8 cellular contexts compared by ENCODE assay signal in the genomic region with DNA sequence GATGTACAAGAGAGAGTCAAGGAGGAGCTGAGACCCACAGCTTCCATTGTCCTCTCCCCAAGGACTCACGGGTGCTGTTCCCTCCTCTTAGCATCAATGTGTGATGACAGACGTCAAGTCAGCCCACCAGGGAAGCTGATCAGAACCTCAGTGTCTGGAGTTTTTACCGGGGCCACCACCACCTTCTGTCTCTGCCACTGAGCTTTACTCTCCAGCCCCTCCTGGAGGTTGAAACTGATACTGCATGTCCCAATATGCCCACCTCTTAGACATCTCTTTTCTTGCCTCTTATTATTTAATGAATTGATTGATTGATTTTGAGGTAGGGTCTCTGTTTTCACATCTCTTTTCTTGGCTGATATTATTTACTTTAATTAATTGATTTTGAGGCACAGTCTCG. TPM values are rescaled to one million over a fixed set of nuclear protein-coding genes. Genes with fewer than 3 reads are reported as not detected.
DNase-seq lines count a peak whose midpoint lies in the region; ATAC-seq and TF ChIP-seq lines count a peak whose summit lies in the region.

No MANE protein-coding gene starts in this region.

- WGBS in liver = 36% methylated on average over 4 of the region's 4 CpGs

- H3K4me3 Mint-ChIP-seq in brain = no peak overlapping the region

- H3K27ac ChIP-seq in AG04450 (ENCODE audit: low read depth, low read length) = no peak overlapping the region
- no peak overlapping the region for H3K27ac ChIP-seq in liver (ENCODE audit: low read depth in 1 of 2, low read length in 2 of 2)

- no peak overlapping the region for H3K27ac Mint-ChIP-seq in brain

- H3K4me1 ChIP-seq in liver (ENCODE audit: control insufficient read depth in 4 of 4, insufficient read depth in 4 of 4, low read length in 3 of 4) = no peaks in the 10 kb centered on the region

- POLR2A ChIA-PET in AG04450 (lab: Yijun Ruan, JAX) = no interaction called here

- H3K27me3 Mint-ChIP-seq in brain = peaks cover 6% of the 10 kb centered on the region

- CTCF ChIA-PET in AG04450 (lab: Charles Lee) = no interaction called here

- no peaks in the 10 kb centered on the region for H3K36me3 Mint-ChIP-seq in brain

- H3K9ac ChIP-seq in liver (ENCODE audit: low read depth in 1 of 2, low read length in 2 of 2) = no peak overlapping the region

- H3K4me3 ChIP-seq in AG04450 (ENCODE audit: low read depth, low read length) = no peak overlapping the region
- H3K4me3 ChIP-seq in liver (ENCODE audit: low read depth in 1 of 3, low read length in 3 of 3) = no peak overlapping the region

- no peak for DNase-seq in AG04450 (ENCODE audit: low read depth, low spot score)
- peak; percentile 48 for DNase-seq in NCI-H1092 (lab: John Stamatoyannopoulos, UW)
- peak; percentile 47 for DNase-seq in UCSD-AML1 (lab: John Stamatoyannopoulos, UW; ENCODE audit: unreplicated experiment)
- DNase-seq in stimulated activated CD8-positive, alpha-beta memory T cell treated with anti-CD3 and anti-CD28 coated beads, Interleukin-2, amount 100 ng/mL, for 48 hours (ENCODE audit: low read depth in 2 of 2) = peak; percentile 48 to 74

- ATAC-seq in GM18858 (IDR thresholded peaks at IDR 0.05; ENCODE audit: unreplicated experiment) (peak; percentile 40), HG02571 (IDR thresholded peaks at IDR 0.05; ENCODE audit: unreplicated experiment) (no peak)

- peak; percentile 73 to 84 for TF ChIP-seq RAD21 in liver (IDR thresholded peaks at IDR 0.05)

- peaks cover 0 to 3% (median 0%) of the 10 kb centered on the region in 5 experiments for H3K9me3 Mint-ChIP-seq in brain

- TF ChIP-seq CTCF in AG04450 (IDR thresholded peaks at IDR 0.05; ENCODE audit: low read depth, low read length) = peak; percentile 51
- TF ChIP-seq CTCF in brain (conservative IDR thresholded peaks at IDR 0.05) = peak; percentile 31 to 68
- TF ChIP-seq CTCF in liver (IDR thresholded peaks at IDR 0.05; ENCODE audit: low read depth, low read length, missing input control) = peak; percentile 81

- H3K36me3 ChIP-seq in liver (ENCODE audit: control insufficient read depth in 4 of 4, insufficient read depth in 3 of 4, low read depth in 1 of 4, low read length in 3 of 4) = no peaks in the 10 kb centered on the region

- H3K9me3 ChIP-seq in AG04450 (ENCODE audit: control insufficient read depth, insufficient read depth, low read length) (peaks cover 3% of the 10 kb centered on the region; the same call in 1 of the 2 replicates), liver (ENCODE audit: control insufficient read depth in 4 of 4, low read length in 3 of 4) (no peaks in the 10 kb centered on the region)

- no peaks in the 10 kb centered on the region for H3K27me3 ChIP-seq in AG04450 (ENCODE audit: control insufficient read depth, insufficient read depth, low read length)
- H3K27me3 ChIP-seq in liver (ENCODE audit: control insufficient read depth in 4 of 4, insufficient read depth in 4 of 4, low read length in 3 of 4) = no peaks in the 10 kb centered on the region

- H3K4me1 Mint-ChIP-seq in brain = no peaks in the 10 kb centered on the region

TF ChIP-seq in liver, 16 proteins besides CTCF, POLR2A, EP300 and RAD21:
- TF ChIP-seq HNF4A (conservative IDR thresholded peaks at IDR 0.05) = no peak
- TF ChIP-seq, protein P1, sequence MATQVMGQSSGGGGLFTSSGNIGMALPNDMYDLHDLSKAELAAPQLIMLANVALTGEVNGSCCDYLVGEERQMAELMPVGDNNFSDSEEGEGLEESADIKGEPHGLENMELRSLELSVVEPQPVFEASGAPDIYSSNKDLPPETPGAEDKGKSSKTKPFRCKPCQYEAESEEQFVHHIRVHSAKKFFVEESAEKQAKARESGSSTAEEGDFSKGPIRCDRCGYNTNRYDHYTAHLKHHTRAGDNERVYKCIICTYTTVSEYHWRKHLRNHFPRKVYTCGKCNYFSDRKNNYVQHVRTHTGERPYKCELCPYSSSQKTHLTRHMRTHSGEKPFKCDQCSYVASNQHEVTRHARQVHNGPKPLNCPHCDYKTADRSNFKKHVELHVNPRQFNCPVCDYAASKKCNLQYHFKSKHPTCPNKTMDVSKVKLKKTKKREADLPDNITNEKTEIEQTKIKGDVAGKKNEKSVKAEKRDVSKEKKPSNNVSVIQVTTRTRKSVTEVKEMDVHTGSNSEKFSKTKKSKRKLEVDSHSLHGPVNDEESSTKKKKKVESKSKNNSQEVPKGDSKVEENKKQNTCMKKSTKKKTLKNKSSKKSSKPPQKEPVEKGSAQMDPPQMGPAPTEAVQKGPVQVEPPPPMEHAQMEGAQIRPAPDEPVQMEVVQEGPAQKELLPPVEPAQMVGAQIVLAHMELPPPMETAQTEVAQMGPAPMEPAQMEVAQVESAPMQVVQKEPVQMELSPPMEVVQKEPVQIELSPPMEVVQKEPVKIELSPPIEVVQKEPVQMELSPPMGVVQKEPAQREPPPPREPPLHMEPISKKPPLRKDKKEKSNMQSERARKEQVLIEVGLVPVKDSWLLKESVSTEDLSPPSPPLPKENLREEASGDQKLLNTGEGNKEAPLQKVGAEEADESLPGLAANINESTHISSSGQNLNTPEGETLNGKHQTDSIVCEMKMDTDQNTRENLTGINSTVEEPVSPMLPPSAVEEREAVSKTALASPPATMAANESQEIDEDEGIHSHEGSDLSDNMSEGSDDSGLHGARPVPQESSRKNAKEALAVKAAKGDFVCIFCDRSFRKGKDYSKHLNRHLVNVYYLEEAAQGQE (IDR thresholded peaks at IDR 0.05) = no peak
- TF ChIP-seq FOXA2 (IDR thresholded peaks at IDR 0.05) = no peak
- no peak for TF ChIP-seq GABPA (IDR thresholded peaks at IDR 0.05 in 1 of 2, conservative IDR thresholded peaks at IDR 0.05 in 1 of 2)
- TF ChIP-seq, protein P2, sequence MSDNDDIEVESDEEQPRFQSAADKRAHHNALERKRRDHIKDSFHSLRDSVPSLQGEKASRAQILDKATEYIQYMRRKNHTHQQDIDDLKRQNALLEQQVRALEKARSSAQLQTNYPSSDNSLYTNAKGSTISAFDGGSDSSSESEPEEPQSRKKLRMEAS (IDR thresholded peaks at IDR 0.05) = no peak
- no peak for TF ChIP-seq HNF4G (IDR thresholded peaks at IDR 0.05)
- no peak for TF ChIP-seq TAF1 (conservative IDR thresholded peaks at IDR 0.05)
- TF ChIP-seq, protein P3, sequence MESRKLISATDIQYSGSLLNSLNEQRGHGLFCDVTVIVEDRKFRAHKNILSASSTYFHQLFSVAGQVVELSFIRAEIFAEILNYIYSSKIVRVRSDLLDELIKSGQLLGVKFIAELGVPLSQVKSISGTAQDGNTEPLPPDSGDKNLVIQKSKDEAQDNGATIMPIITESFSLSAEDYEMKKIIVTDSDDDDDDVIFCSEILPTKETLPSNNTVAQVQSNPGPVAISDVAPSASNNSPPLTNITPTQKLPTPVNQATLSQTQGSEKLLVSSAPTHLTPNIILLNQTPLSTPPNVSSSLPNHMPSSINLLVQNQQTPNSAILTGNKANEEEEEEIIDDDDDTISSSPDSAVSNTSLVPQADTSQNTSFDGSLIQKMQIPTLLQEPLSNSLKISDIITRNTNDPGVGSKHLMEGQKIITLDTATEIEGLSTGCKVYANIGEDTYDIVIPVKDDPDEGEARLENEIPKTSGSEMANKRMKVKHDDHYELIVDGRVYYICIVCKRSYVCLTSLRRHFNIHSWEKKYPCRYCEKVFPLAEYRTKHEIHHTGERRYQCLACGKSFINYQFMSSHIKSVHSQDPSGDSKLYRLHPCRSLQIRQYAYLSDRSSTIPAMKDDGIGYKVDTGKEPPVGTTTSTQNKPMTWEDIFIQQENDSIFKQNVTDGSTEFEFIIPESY (IDR thresholded peaks at IDR 0.05) = no peak
- TF ChIP-seq FOXA1 (IDR thresholded peaks at IDR 0.05) = no peak
- TF ChIP-seq NR2F2 (IDR thresholded peaks at IDR 0.05) = no peak
- no peak for TF ChIP-seq SP1 (IDR thresholded peaks at IDR 0.05)
- TF ChIP-seq, protein P4, sequence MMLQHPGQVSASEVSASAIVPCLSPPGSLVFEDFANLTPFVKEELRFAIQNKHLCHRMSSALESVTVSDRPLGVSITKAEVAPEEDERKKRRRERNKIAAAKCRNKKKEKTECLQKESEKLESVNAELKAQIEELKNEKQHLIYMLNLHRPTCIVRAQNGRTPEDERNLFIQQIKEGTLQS (IDR thresholded peaks at IDR 0.05) = no peak
- no peak for TF ChIP-seq YY1 (IDR thresholded peaks at IDR 0.05)
- no peak for TF ChIP-seq JUND (IDR thresholded peaks at IDR 0.05)
TF ChIP-seq in liver: peak in this region for 0.

RNA-seq across cellular contexts. Expression of a gene that starts 10.3 kb away (rescaled TPM):
- 10.2 and 11.3 TPM in 2 replicates for polyA plus RNA-seq in AG04450 (2011; rRNA removed)
- 5.6 and 7.9 TPM in 2 replicates for polyA minus RNA-seq in AG04450 (2011; rRNA and poly(A)+ RNA removed)
- 13.1 TPM for polyA plus RNA-seq in brain (ENCODE audit: insufficient read depth, low read depth, low replicate concordance)
- total RNA-seq in liver = 10 to 100 TPM; 16.2 to 49.1 TPM
- 10 to 100 TPM in 1 of 2 donors, 1 to 10 TPM in 1; 5.2 to 22.2 TPM for polyA plus RNA-seq in liver

RNA-seq across cellular contexts. Expression of a gene that starts 33.7 kb away (rescaled TPM):
- polyA plus RNA-seq in AG04450 (2011; rRNA removed) (not detected in 2 replicates), brain (ENCODE audit: insufficient read depth, low read depth, low replicate concordance) (not detected), liver (under 1 TPM in 1 of 2 donors, not detected in 1; 0.26 TPM)
- polyA minus RNA-seq in AG04450 (2011; rRNA and poly(A)+ RNA removed) = not detected in 2 replicates
- not detected for total RNA-seq in liver

RNA-seq across cellular contexts. Expression of a gene that starts 44.1 kb away (rescaled TPM):
- polyA plus RNA-seq in AG04450 (2011; rRNA removed) (not detected in 2 replicates), brain (ENCODE audit: insufficient read depth, low read depth, low replicate concordance) (0.34 TPM), liver (under 1 TPM; 0.24 to 0.59 TPM)
- not detected in 2 replicates for polyA minus RNA-seq in AG04450 (2011; rRNA and poly(A)+ RNA removed)
- 1 to 10 TPM in 1 of 2 donors, under 1 TPM in 1; 0.59 to 4.4 TPM for total RNA-seq in liver
